8 cellular contexts compared by ENCODE assay signal in the genomic region with DNA sequence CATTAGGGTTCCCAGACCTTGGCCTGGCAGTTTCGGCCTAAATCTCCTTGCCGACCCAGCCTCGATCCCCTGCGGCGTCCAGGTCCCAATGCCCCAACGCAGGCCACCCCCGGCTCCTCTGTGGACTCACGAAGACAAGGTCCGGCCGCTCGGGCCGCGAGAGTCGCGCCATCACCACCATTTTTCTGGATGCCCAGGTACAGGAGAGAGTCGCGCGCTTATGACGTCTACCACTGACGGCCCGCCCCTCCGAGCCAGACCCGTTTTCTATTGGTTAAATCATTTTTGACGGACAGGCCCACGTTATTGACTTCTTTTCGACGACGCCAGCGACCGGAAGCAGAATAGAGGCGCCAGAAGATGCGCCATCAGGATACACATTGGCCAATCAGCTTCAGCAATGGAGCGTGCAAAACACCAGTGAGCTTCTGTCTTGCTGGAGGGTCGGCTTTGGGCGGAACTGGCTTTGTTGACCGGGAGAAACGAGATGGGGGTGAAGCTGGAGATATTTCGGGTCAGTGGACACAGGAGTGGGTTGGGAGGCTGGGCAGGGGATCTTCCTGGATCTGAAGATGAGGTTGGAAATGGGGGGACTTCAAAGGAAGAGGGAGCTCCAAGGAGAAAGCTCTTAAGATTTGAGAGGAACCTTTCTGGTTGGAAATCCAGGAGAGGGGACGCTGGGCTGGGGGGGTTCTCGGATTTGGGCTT. TPM values are rescaled to one million over a fixed set of nuclear protein-coding genes. Genes with fewer than 3 reads are reported as not detected.
DNase-seq lines count a peak whose midpoint lies in the region; ATAC-seq and TF ChIP-seq lines count a peak whose summit lies in the region.

A gene with protein sequence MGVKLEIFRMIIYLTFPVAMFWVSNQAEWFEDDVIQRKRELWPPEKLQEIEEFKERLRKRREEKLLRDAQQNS (plus strand): TSS at position 447 of the 708 bp plus-strand sequence. CDS start 41 bp downstream, at position 488.
Gene XAB2, minus strand, starts transcription at position 199 of the 708 bp plus-strand sequence. Its CDS starts 18 bp downstream, at position 181.

- peak within 1 kb of the TSS; percentile 95 for H3K9ac ChIP-seq in trophoblast cell (ENCODE audit: low read length)

- H3K79me2 ChIP-seq in trophoblast cell (ENCODE audit: control insufficient read depth, insufficient read depth, low read length, poor library complexity), result peaks cover 21% of the 10 kb centered on the region

- H3K36me3 ChIP-seq in adrenal gland (replicated peaks in 1 of 2) (peaks cover 0 to 15% of the 10 kb centered on the region in 2 donors), trophoblast cell (ENCODE audit: control insufficient read depth in 1 of 2, insufficient read depth in 2 of 2, low read length in 2 of 2) (peaks cover 35 to 40% of the 10 kb centered on the region in 2 experiments), transverse colon (no peaks in the 10 kb centered on the region)

- H3K4me2 ChIP-seq in trophoblast cell (ENCODE audit: low read length), result peak within 1 kb of the TSS; percentile 97

- H4K8ac ChIP-seq in trophoblast cell (ENCODE audit: low read depth, low read length), result peak within 1 kb of the TSS; percentile 84

- no peak within 1 kb of the TSS for H2BK12ac ChIP-seq in trophoblast cell (ENCODE audit: low read length)

- peak within 1 kb of the TSS; percentile 55 for H2AFZ ChIP-seq in trophoblast cell (ENCODE audit: insufficient read depth, low read length, poor library complexity)

- peak within 1 kb of the TSS; percentile 39 for H2BK120ac ChIP-seq in trophoblast cell (ENCODE audit: insufficient read depth, low read length, poor library complexity)

- TF ChIP-seq POLR2A in adrenal gland (IDR thresholded peaks at IDR 0.05) (peak in 1 of 2 donors; percentile 65), transverse colon (IDR thresholded peaks at IDR 0.05) (peak; percentile 64)

- H3K14ac ChIP-seq in trophoblast cell (ENCODE audit: low read length), result peak within 1 kb of the TSS; percentile 59

- TF ChIP-seq EP300 in transverse colon (IDR thresholded peaks at IDR 0.05; ENCODE audit: low read depth), result no peak

- peak within 1 kb of the TSS; percentile 32 for H2AK5ac ChIP-seq in trophoblast cell (ENCODE audit: low read length)

- H3K4me1 ChIP-seq in adrenal gland (replicated peaks in 1 of 2), result peaks cover 21 to 24% of the 10 kb centered on the region in 2 donors
- H3K4me1 ChIP-seq in trophoblast cell (ENCODE audit: control insufficient read depth in 1 of 2, insufficient read depth in 2 of 2, low read length in 2 of 2), result peaks cover 11% of the 10 kb centered on the region in 2 experiments
- peaks cover 15 to 29% (median 24%) of the 10 kb centered on the region in 4 donors for H3K4me1 ChIP-seq in transverse colon

- H3K4me3 ChIP-seq in GM12875 (ENCODE audit: low read depth, low read length) (peak within 1 kb of the TSS; percentile 89), adrenal gland (peak within 1 kb of the TSS; percentile 63 to 94 (median 78)), trophoblast cell (ENCODE audit: low read depth, low read length) (peak within 1 kb of the TSS; percentile 93), transverse colon (peak within 1 kb of the TSS; percentile 68 to 99 (median 80))

- no peak within 1 kb of the TSS for H3K23ac ChIP-seq in trophoblast cell (ENCODE audit: low read length)

- H4K12ac ChIP-seq in trophoblast cell (ENCODE audit: low read depth, low read length), result peak within 1 kb of the TSS; percentile 67

- WGBS in adrenal gland, 4 donors, result 0 to 1% (median 0%) methylated on average over 19 to 40 of the region's 40 CpGs
- no CpG with 5 or more reads among the region's 40 CpGs for WGBS in trophoblast cell (ENCODE audit: extremely low coverage, insufficient coverage, insufficient read length)
- WGBS in transverse colon (ENCODE audit: low coverage in 1 of 2), 2 donors, result 0 to 1% methylated on average over 8 to 40 of the region's 40 CpGs

- intact Hi-C loops in adrenal gland (cut with DNase I) (no loop called here), cardiac septum (cut with DNase I) (no loop called here), transverse colon (cut with DNase I; ENCODE audit: low total_unique reads) (loop anchor here (10.0 kb wide), 1 partner anchor 1205 kb away; the partner anchor contains the start of gene KHSRP)

- H3K18ac ChIP-seq in trophoblast cell (ENCODE audit: low read length), result peak within 1 kb of the TSS; percentile 56

- no peaks in the 10 kb centered on the region for H3K9me3 ChIP-seq in adrenal gland (replicated peaks in 1 of 3)
- peaks cover 4% of the 10 kb centered on the region for H3K9me3 ChIP-seq in trophoblast cell (ENCODE audit: insufficient read depth, low read depth, low read length)
- H3K9me3 ChIP-seq in transverse colon, result no peaks in the 10 kb centered on the region

- H4K91ac ChIP-seq in trophoblast cell (ENCODE audit: low read depth, low read length), result peak within 1 kb of the TSS; percentile 79

- TF ChIP-seq CTCF in GM12875 (IDR thresholded peaks at IDR 0.05; ENCODE audit: borderline replicate concordance, insufficient read depth, low read depth, low read length) (no peak), adrenal gland (IDR thresholded peaks at IDR 0.05) (no peak), transverse colon (IDR thresholded peaks at IDR 0.05) (no peak)

- peak within 1 kb of the TSS; percentile 15 for H2BK5ac ChIP-seq in trophoblast cell (ENCODE audit: low read depth, low read length, poor library complexity)

- H3K4ac ChIP-seq in trophoblast cell (ENCODE audit: low read depth, low read length), result peak within 1 kb of the TSS; percentile 93

- H3K27ac ChIP-seq in adrenal gland, result peak within 1 kb of the TSS in 4 of 5 donors; percentile 57 to 86 (median 82)
- H3K27ac ChIP-seq in trophoblast cell (ENCODE audit: low read depth, low read length), result no peak within 1 kb of the TSS
- peak within 1 kb of the TSS; percentile 78 to 90 (median 84) for H3K27ac ChIP-seq in transverse colon

- peaks cover 2% of the 10 kb centered on the region for H3K79me1 ChIP-seq in trophoblast cell (ENCODE audit: low read length)

- DNase-seq in NCI-H146 (lab: John Stamatoyannopoulos, UW), result peak; percentile 95
- DNase-seq in T-helper 1 cell, result peak; percentile 88 to 98 (median 94)
- DNase-seq in adrenal gland, result peak; percentile 96 to 100 (median 99)
- DNase-seq in cardiac septum (ENCODE audit: low spot score), result peak; percentile 97
- DNase-seq in trophoblast cell, result peak; percentile 98 to 99
- DNase-seq in transverse colon, result peak; percentile 97

- peak; percentile 92 for ATAC-seq in HG02798 (IDR thresholded peaks at IDR 0.05; ENCODE audit: poor library complexity, unreplicated experiment)

- in situ Hi-C loops in transverse colon (cut with MboI; ENCODE audit: low pct_ligation_motif_present in 1 of 4, low pct_unique_long_range_greater_than_20kb in 1 of 4, low sequenced_read_pairs in 3 of 4), result no loop called here

- H3K27me3 ChIP-seq in adrenal gland (no peaks in the 10 kb centered on the region), trophoblast cell (ENCODE audit: insufficient read depth, low read length) (no peaks in the 10 kb centered on the region), transverse colon (no peaks in the 10 kb centered on the region)

RNA-seq across cellular contexts. Expression of the first gene that starts in this region (rescaled TPM):
- total RNA-seq in adrenal gland, result 100 to 1,000 TPM in 4 of 8 donors, 10 to 100 TPM in 3, 1 to 10 TPM in 1; 3.7 to 155 (median 65.4) TPM
- 100 to 1,000 TPM in 2 of 3 donors, 10 to 100 TPM in 1; 80.0 to 655 (median 537) TPM for polyA plus RNA-seq in adrenal gland
- 130 TPM for total RNA-seq in cardiac septum
- polyA plus RNA-seq in trophoblast cell (2013), result 433 and 469 TPM in 2 replicates
- 10 to 100 TPM in 2 of 4 donors, not detected in 2; 16.4 to 48.0 TPM for total RNA-seq in transverse colon

RNA-seq across cellular contexts. Expression of gene XAB2, which starts in this region (rescaled TPM):
- total RNA-seq in adrenal gland (10 to 100 TPM; 19.3 to 51.5 (median 44.3) TPM), cardiac septum (21.8 TPM), transverse colon (100 to 1,000 TPM in 1 of 4 donors, 10 to 100 TPM in 3; 27.8 to 123 (median 57.3) TPM)
- polyA plus RNA-seq in adrenal gland, result 100 to 1,000 TPM in 1 of 3 donors, 10 to 100 TPM in 1, 1 to 10 TPM in 1; 7.1 to 121 (median 81.2) TPM
- 27.0 and 27.2 TPM in 2 replicates for polyA plus RNA-seq in trophoblast cell (2013)
